31 cellular contexts compared by ENCODE assay signal in genomic region chr4:186400676-186401075, GRCh38.
A peak's percentile ranks its signal among the peaks of the same experiment; 100 is the strongest.
DNase-seq lines count a peak whose midpoint lies in the region; ATAC-seq, FAIRE-seq and TF ChIP-seq lines count a peak whose summit lies in the region.
"Had no signal": no experiment of that assay in that cellular context is flagged by ENCODE, and none has a peak within 500 bp of the region (broad histone marks: within the 10 kb centered on the region; RNA-seq: fewer than 3 reads in every experiment).

No MANE protein-coding gene starts in this region.

- no peak overlapping the region for H3K4me3 Mint-ChIP-seq in T-helper 2 cell treated with Interferon-gamma antibody and Interleukin-4, amounts not matched to agents 5 μg/mL and 100 μg/mL, for 36 hours
- H3K4me3 Mint-ChIP-seq: activated CD4-positive, alpha-beta memory T cell treated with anti-CD3 and anti-CD28 coated beads for 36 hours; activated naive CD4-positive, alpha-beta T cell treated with anti-CD3 and anti-CD28 coated beads, Interleukin-2, amount 10 ng/mL, durations not matched to agents 7 days and 5 days; HFFc6; nephron; T-cell; type B pancreatic cell had no signal

- no peaks in the 10 kb centered on the region for H3K79me2 ChIP-seq in GM23248 (ENCODE audit: insufficient read depth)

- DNase-seq in GM23248, result peak; percentile 0
- DNase-seq in amniotic epithelial cell (ENCODE audit: low read depth), result peak; percentile 21
- peak; percentile 38 for DNase-seq in fibroblast of pulmonary artery (ENCODE audit: low read depth)
- peak; percentile 40 for DNase-seq in small intestine
- no peak for DNase-seq in stimulated activated naive CD4-positive, alpha-beta T cell (lab: John Stamatoyannopoulos, UW)
- no peak for DNase-seq in cerebellar cortex (ENCODE audit: low spot score)
- no peak for DNase-seq in T-helper 2 cell treated with Interferon-gamma antibody and Interleukin-4, amounts not matched to agents 5 μg/mL and 100 μg/mL, for 36 hours (ENCODE audit: low spot score)
- DNase-seq: activated CD4-positive, alpha-beta memory T cell treated with anti-CD3 and anti-CD28 coated beads for 36 hours; activated CD4-positive, CD25-positive, alpha-beta regulatory T cell; activated CD8-positive, alpha-beta memory T cell treated with anti-CD3 and anti-CD28 coated beads, Interleukin-2, amount 50 U/mL, for 4 hours; activated naive CD4-positive, alpha-beta T cell treated with anti-CD3 and anti-CD28 coated beads, Interleukin-2, amount 10 ng/mL, durations not matched to agents 7 days and 5 days; amniotic stem cell; central memory CD4-positive, alpha-beta T cell; DND-41; HFFc6; islet precursor cell; midbrain; MM.1S; NCI-H2029 treated with DMSO at 0.1 percent for 48 hours; NCI-H226; NCI-H748 treated with DMSO at 0.1 percent for 48 hours; ovary; spleen; T-cell had no signal

- no peak for TF ChIP-seq CTCF in fibroblast of pulmonary artery (IDR thresholded peaks at IDR 0.05; ENCODE audit: low read length, missing control alignments)
- TF ChIP-seq CTCF in gastroesophageal sphincter (IDR thresholded peaks at IDR 0.05), result no peak

- WGBS in GM23248 (ENCODE audit: low coverage in 1 of 2, low lambda C conversion rate in 2 of 2, missing lambda C conversion rate in 2 of 2), 2 experiments, result 9 to 14% methylated on average over 6 of the region's 6 CpGs
- 10 to 50% (median 42%) methylated on average over 6 of the region's 6 CpGs for WGBS in small intestine, 3 donors
- 43 to 55% methylated on average over 4 to 6 of the region's 6 CpGs for WGBS in gastroesophageal sphincter (ENCODE audit: low coverage in 1 of 2), 2 donors

- H3K9me3 Mint-ChIP-seq in T-helper 2 cell treated with Interferon-gamma antibody and Interleukin-4, amounts not matched to agents 5 μg/mL and 100 μg/mL, for 36 hours, result no peaks in the 10 kb centered on the region

- H3K4me1 ChIP-seq in GM23248 (ENCODE audit: insufficient read depth) (no peaks in the 10 kb centered on the region), small intestine (ENCODE audit: control insufficient read depth in 2 of 2, insufficient read depth in 1 of 2, low read depth in 1 of 2, low read length in 1 of 2) (no peaks in the 10 kb centered on the region), gastroesophageal sphincter (no peaks in the 10 kb centered on the region)
- H3K4me1 ChIP-seq: BLaER1 treated with 17β-estradiol and CSF1 and Interleukin-3, amounts not matched to agents 10 nM and 100 nM; SJSA1; spleen had no signal

- no peak overlapping the region for H3K4me3 ChIP-seq in GM23248
- H3K4me3 ChIP-seq in fibroblast of pulmonary artery (replicated peaks; ENCODE audit: low read depth, low read length), result no peak overlapping the region
- no peak overlapping the region for H3K4me3 ChIP-seq in small intestine (ENCODE audit: low read depth in 1 of 2, low read length in 2 of 2)
- no peak overlapping the region for H3K4me3 ChIP-seq in gastroesophageal sphincter
- H3K4me3 ChIP-seq: BLaER1 treated with 17β-estradiol and CSF1 and Interleukin-3, amounts not matched to agents 10 nM and 100 nM; GM12878; ovary; SJSA1; spleen had no signal

- H3K27ac ChIP-seq in GM23248 (no peak overlapping the region), small intestine (ENCODE audit: low read depth in 1 of 2, low read length in 1 of 2) (no peak overlapping the region), gastroesophageal sphincter (no peak overlapping the region)
- H3K27ac ChIP-seq: BLaER1 treated with 17β-estradiol and CSF1 and Interleukin-3, amounts not matched to agents 10 nM and 100 nM; ovary; SJSA1; spleen had no signal

- no peaks in the 10 kb centered on the region for H3K9me2 ChIP-seq in GM23248 (ENCODE audit: insufficient read depth)

- H3K9me3 ChIP-seq in GM23248 (ENCODE audit: low read depth) (no peaks in the 10 kb centered on the region), small intestine (ENCODE audit: control insufficient read depth, low read depth) (no peaks in the 10 kb centered on the region), gastroesophageal sphincter (no peaks in the 10 kb centered on the region)
- H3K9me3 ChIP-seq: ovary, SJSA1 had no signal

- H4K20me1 ChIP-seq in GM23248 (ENCODE audit: insufficient read depth), result no peaks in the 10 kb centered on the region
- H4K20me1 ChIP-seq: BLaER1 treated with 17β-estradiol and CSF1 and Interleukin-3, amounts not matched to agents 10 nM and 100 nM had no signal

- no peaks in the 10 kb centered on the region for H3F3A ChIP-seq in GM23248 (ENCODE audit: insufficient read depth)

- ATAC-seq in gastroesophageal sphincter, result no peak
- ATAC-seq: GM12878, T-cell had no signal

- H3K36me3 ChIP-seq in GM23248 (ENCODE audit: low read depth) (no peaks in the 10 kb centered on the region), small intestine (ENCODE audit: control insufficient read depth in 2 of 2, insufficient read depth in 2 of 2, low read length in 2 of 2) (no peaks in the 10 kb centered on the region), gastroesophageal sphincter (no peaks in the 10 kb centered on the region)
- H3K36me3 ChIP-seq: BLaER1 treated with 17β-estradiol and CSF1 and Interleukin-3, amounts not matched to agents 10 nM and 100 nM; ovary; SJSA1; spleen had no signal

- no peaks in the 10 kb centered on the region for H3K4me1 Mint-ChIP-seq in T-helper 2 cell treated with Interferon-gamma antibody and Interleukin-4, amounts not matched to agents 5 μg/mL and 100 μg/mL, for 36 hours (ENCODE audit: low read depth)
- H3K4me1 Mint-ChIP-seq: activated naive CD4-positive, alpha-beta T cell treated with anti-CD3 and anti-CD28 coated beads, Interleukin-2, amount 10 ng/mL, durations not matched to agents 7 days and 5 days; nephron; T-cell had no signal

- H3K27me3 ChIP-seq in GM23248 (replicated peaks; ENCODE audit: insufficient read depth) (no peaks in the 10 kb centered on the region), small intestine (ENCODE audit: control insufficient read depth in 2 of 2, insufficient read depth in 2 of 2, low read length in 2 of 2) (no peaks in the 10 kb centered on the region), gastroesophageal sphincter (no peaks in the 10 kb centered on the region)
- H3K27me3 ChIP-seq: BLaER1 treated with 17β-estradiol and CSF1 and Interleukin-3, amounts not matched to agents 10 nM and 100 nM; ovary; SJSA1; spleen had no signal

- FAIRE-seq in small intestine (lab: Jason Lieb, UNC), result no peak
- FAIRE-seq: endometrium, GM12878 had no signal

- no peak overlapping the region for H3K27ac Mint-ChIP-seq in T-helper 2 cell treated with Interferon-gamma antibody and Interleukin-4, amounts not matched to agents 5 μg/mL and 100 μg/mL, for 36 hours
- H3K27ac Mint-ChIP-seq: activated CD4-positive, alpha-beta memory T cell treated with anti-CD3 and anti-CD28 coated beads for 36 hours; activated naive CD4-positive, alpha-beta T cell treated with anti-CD3 and anti-CD28 coated beads, Interleukin-2, amount 10 ng/mL, durations not matched to agents 7 days and 5 days; HFFc6; nephron; T-cell; type B pancreatic cell had no signal

- H3K4me2 ChIP-seq in GM23248 (ENCODE audit: unreplicated experiment), result no peak overlapping the region
- H3K4me2 ChIP-seq: BLaER1 treated with 17β-estradiol and CSF1 and Interleukin-3, amounts not matched to agents 10 nM and 100 nM had no signal

- in situ Hi-C loops in GM23248 (cut with MboI), result no loop called here

- no peak overlapping the region for H3K9ac ChIP-seq in GM23248
- H3K9ac ChIP-seq: BLaER1 treated with 17β-estradiol and CSF1 and Interleukin-3, amounts not matched to agents 10 nM and 100 nM had no signal

- H3K36me3 Mint-ChIP-seq in T-helper 2 cell treated with Interferon-gamma antibody and Interleukin-4, amounts not matched to agents 5 μg/mL and 100 μg/mL, for 36 hours (ENCODE audit: low read depth), result no peaks in the 10 kb centered on the region
- H3K36me3 Mint-ChIP-seq: activated CD4-positive, alpha-beta memory T cell treated with anti-CD3 and anti-CD28 coated beads for 36 hours; activated naive CD4-positive, alpha-beta T cell treated with anti-CD3 and anti-CD28 coated beads, Interleukin-2, amount 10 ng/mL, durations not matched to agents 7 days and 5 days; T-cell; type B pancreatic cell had no signal

- TF ChIP-seq POLR2A in gastroesophageal sphincter (IDR thresholded peaks at IDR 0.05), result no peak

- H2AFZ ChIP-seq in GM23248, result no peak overlapping the region

- no peak for TF ChIP-seq EP300 in gastroesophageal sphincter (IDR thresholded peaks at IDR 0.05)

- no peaks in the 10 kb centered on the region for H3K27me3 Mint-ChIP-seq in T-helper 2 cell treated with Interferon-gamma antibody and Interleukin-4, amounts not matched to agents 5 μg/mL and 100 μg/mL, for 36 hours (ENCODE audit: low read depth)
- H3K27me3 Mint-ChIP-seq: activated CD4-positive, alpha-beta memory T cell treated with anti-CD3 and anti-CD28 coated beads for 36 hours; activated naive CD4-positive, alpha-beta T cell treated with anti-CD3 and anti-CD28 coated beads, Interleukin-2, amount 10 ng/mL, durations not matched to agents 7 days and 5 days; T-cell; type B pancreatic cell had no signal

Comparison
In these comparisons a context has a peak if more than half of its experiments do, and no peak if none do; other contexts are left out.
1. DNase-seq: peak in GM23248 (single experiment), amniotic epithelial cell (single experiment), fibroblast of pulmonary artery (single experiment) and small intestine (single experiment); none in stimulated activated naive CD4-positive, alpha-beta T cell (0 of 6), cerebellar cortex (single experiment) and T-helper 2 cell treated with Interferon-gamma antibody and Interleukin-4, amounts not matched to agents 5 μg/mL and 100 μg/mL, for 36 hours (single experiment).